In genomic region chr19:57671124-57671895, GRCh38 we compare ENCODE assay signal across 29 cellular contexts. TPM values are rescaled to one million over a fixed set of nuclear protein-coding genes. Genes with fewer than 3 reads are reported as not detected.
"Had no signal": no experiment of that assay in that cellular context is flagged by ENCODE, and none has a peak within 500 bp of the region (broad histone marks: within the 10 kb centered on the region; RNA-seq: fewer than 3 reads in every experiment).

No MANE protein-coding gene starts in this region.

- H3K27me3 ChIP-seq: dorsolateral prefrontal cortex, heart right ventricle, sigmoid colon, testis, tibial artery, upper lobe of left lung had no signal

- H3K4me3 ChIP-seq: dorsolateral prefrontal cortex, heart right ventricle, prostate gland, sigmoid colon, testis, tibial artery, upper lobe of left lung had no signal

- DNase-seq: central memory CD4-positive, alpha-beta T cell; dorsolateral prefrontal cortex; effector CD4-positive, alpha-beta T cell; heart right ventricle; hippocampal formation; kidney glomerular epithelial cell; left colon; naive thymus-derived CD8-positive, alpha-beta T cell; nephron progenitor cell; nucleus accumbens; right cardiac atrium; sigmoid colon; stimulated activated CD4-positive, alpha-beta T cell treated with anti-CD3 and anti-CD28 coated beads, Interleukin-2, amount 100 ng/mL, for 24 hours; stimulated activated CD4-positive, alpha-beta T cell treated with anti-CD3 and anti-CD28 coated beads, Interleukin-4, amount 100 ng/mL, for 24 hours; stimulated activated naive CD8-positive, alpha-beta T cell treated with anti-CD3 and anti-CD28 coated beads, Interleukin-15, Interleukin-2, amounts not matched to agents 100 U/mL and 50 U/mL, for 24 hours; substantia nigra; testis; tibial artery; upper lobe of left lung had no signal

- H3K9me3 ChIP-seq: prostate gland, testis, tibial artery had no signal

- ATAC-seq: left colon; naive thymus-derived CD8-positive, alpha-beta T cell; right cardiac atrium; stimulated activated memory B cell treated with anti-CD40 and anti-IgM and Interleukin-4, amounts not matched to agents 10 μg/mL and 1 μg/mL and 100 μg/mL, for 72 hours; stimulated activated naive CD8-positive, alpha-beta T cell treated with anti-CD3 and anti-CD28 coated beads, Interleukin-15, Interleukin-2, amounts not matched to agents 100 U/mL and 50 U/mL, for 24 hours had no signal

- H3K4me1 ChIP-seq: heart right ventricle, prostate gland, sigmoid colon, testis, tibial artery, upper lobe of left lung had no signal

- H3K27ac ChIP-seq: dorsolateral prefrontal cortex, heart right ventricle, prostate gland, sigmoid colon, testis, tibial artery, upper lobe of left lung had no signal

- H3K36me3 ChIP-seq: heart right ventricle, prostate gland, sigmoid colon, tibial artery, upper lobe of left lung had no signal

RNA-seq across cellular contexts. Expression of gene ZSCAN4, which starts 2.6 kb away (rescaled TPM):
- total RNA-seq: cerebellum; frontal cortex; left colon; liver; lung microvascular endothelial cell; mesenteric fat pad; naive thymus-derived CD8-positive, alpha-beta T cell; osteocyte; prostate gland; renal cortical epithelial cell; skeletal muscle tissue had no signal
- polyA plus RNA-seq: liver; naive thymus-derived CD8-positive, alpha-beta T cell; sigmoid colon had no signal
